27 cellular contexts compared by ENCODE assay signal in the genomic region with DNA sequence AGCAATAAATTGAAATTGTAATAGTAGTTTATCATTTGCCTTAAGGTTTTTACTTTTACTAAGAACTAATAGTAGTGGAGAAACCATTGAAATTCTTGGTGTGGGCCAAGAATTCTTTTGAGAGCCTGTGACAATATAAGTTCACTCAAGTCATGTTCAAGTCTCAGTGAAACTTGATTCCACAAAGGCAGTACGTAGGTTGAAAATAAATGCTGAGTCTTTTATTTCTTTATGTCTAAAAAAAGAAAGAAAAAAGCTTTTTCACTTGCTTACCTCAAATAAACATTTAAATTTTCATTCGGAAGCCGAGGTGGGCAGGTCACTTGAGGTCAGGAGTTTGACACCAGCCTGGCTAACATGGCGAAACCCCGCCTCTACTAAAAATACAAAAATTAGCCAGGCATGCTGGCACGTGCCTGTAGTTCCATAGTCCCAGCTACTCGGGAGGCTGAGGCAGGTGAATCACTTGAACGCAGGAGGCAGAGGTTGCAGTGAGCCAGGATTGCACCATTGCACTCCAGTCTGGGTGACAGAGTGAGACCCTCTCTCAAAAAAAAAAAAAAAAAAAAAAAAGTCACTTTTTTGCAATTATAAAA. TPM values are rescaled to one million over a fixed set of nuclear protein-coding genes. Genes with fewer than 3 reads are reported as not detected.
A peak's percentile ranks its signal among the peaks of the same experiment; 100 is the strongest.
DNase-seq lines count a peak whose midpoint lies in the region; ATAC-seq, FAIRE-seq and TF ChIP-seq lines count a peak whose summit lies in the region.
"Had no signal": no experiment of that assay in that cellular context is flagged by ENCODE, and none has a peak within 500 bp of the region (broad histone marks: within the 10 kb centered on the region; RNA-seq: fewer than 3 reads in every experiment).

No MANE protein-coding gene starts in this region.

- H3K79me2 ChIP-seq in HepG2 (ENCODE audit: insufficient read depth, low read length): no peaks in the 10 kb centered on the region

- no peaks in the 10 kb centered on the region for H4K20me1 ChIP-seq in HepG2 (ENCODE audit: insufficient read depth, low read length)

- no peak for FAIRE-seq in HepG2 (lab: Jason Lieb, UNC)
- FAIRE-seq: GM12891 had no signal

- TF ChIP-seq RAD21 in HepG2 (CRISPR knock-in tag; IDR thresholded peaks at IDR 0.05): no peak

- peak; percentile 22 for DNase-seq in NCI-H2171 treated with DMSO at 0.1 percent for 48 hours (lab: John Stamatoyannopoulos, UW)
- no peak for DNase-seq in NCI-H2171 (lab: John Stamatoyannopoulos, UW)
- no peak for DNase-seq in HepG2 (ENCODE audit: low spot score)
- DNase-seq in right lobe of liver: no peak
- DNase-seq in left lung: no peak
- DNase-seq in thyroid gland: peak; percentile 77 to 80
- no peak for DNase-seq in NCI-H2227 (lab: John Stamatoyannopoulos, UW; ENCODE audit: unreplicated experiment)
- DNase-seq: ACHN; Calu3; DMS79 treated with DMSO at 0.1 percent for 48 hours; GF-D8; GM23248; H7; IMR-90; NCI-H1092 treated with DMSO at 0.1 percent for 48 hours; NCI-H1436; NCI-H187; NCI-H2081 treated with DMSO at 0.1 percent for 48 hours; NCI-H446; NCI-H524 treated with DMSO at 0.1 percent for 48 hours; NCI-H774; NK-92 treated with Interleukin-12 subunit alpha and Interleukin-12 subunit beta, amount 100 ng/mL, for 24 hours; PC-3; SHP77 had no signal

- BruUV-seq in HepG2 (replicated peaks; lab: Mats Ljungman, UMichigan): no TSS peak

- H2AFZ ChIP-seq in HepG2 (ENCODE audit: low read length): no peak overlapping the region
- H2AFZ ChIP-seq: GM23248 had no signal

- POLR2A ChIA-PET in HepG2 (lab: Yijun Ruan, JAX): no interaction called here

- TF ChIP-seq POLR2A in HepG2 (IDR thresholded peaks at IDR 0.05; ENCODE audit: insufficient read depth in 1 of 2, low read depth in 2 of 2, low read length in 2 of 2): no peak
- TF ChIP-seq POLR2A in right lobe of liver (IDR thresholded peaks at IDR 0.05): no peak
- TF ChIP-seq POLR2A in thyroid gland (IDR thresholded peaks at IDR 0.05): no peak

- TF ChIP-seq EP300 in HepG2 (IDR thresholded peaks at IDR 0.05; ENCODE audit: low read depth in 2 of 2, low read length in 2 of 2) (no peak), HepG2 (CRISPR knock-in tag; IDR thresholded peaks at IDR 0.05; ENCODE audit: borderline replicate concordance) (no peak)

- H3K4me1 ChIP-seq in HepG2 (ENCODE audit: insufficient read depth, low read length): no peaks in the 10 kb centered on the region
- H3K4me1 ChIP-seq in right lobe of liver: no peaks in the 10 kb centered on the region
- H3K4me1 ChIP-seq in left lung: no peaks in the 10 kb centered on the region
- peaks cover 4 to 10% of the 10 kb centered on the region in 2 donors for H3K4me1 ChIP-seq in thyroid gland

- H3K4me3 ChIP-seq in HepG2 (replicated peaks in 1 of 3; ENCODE audit: insufficient read depth in 1 of 3, low read depth in 2 of 3, low read length in 3 of 3) (no peak overlapping the region), right lobe of liver (no peak overlapping the region), left lung (no peak overlapping the region), thyroid gland (replicated peaks in 1 of 3) (no peak overlapping the region)
- H3K4me3 ChIP-seq: GM23248 had no signal

- H3K9me3 ChIP-seq in HepG2 (ENCODE audit: low read length): no peaks in the 10 kb centered on the region
- no peaks in the 10 kb centered on the region for H3K9me3 ChIP-seq in right lobe of liver
- H3K9me3 ChIP-seq in left lung: no peaks in the 10 kb centered on the region
- no peaks in the 10 kb centered on the region for H3K9me3 ChIP-seq in thyroid gland

- CTCF ChIA-PET in HepG2 (lab: Yijun Ruan, JAX; ENCODE audit: low intra/inter-chr PET ratio, low total read pairs): no interaction called here

- no peak overlapping the region for H3K4me2 ChIP-seq in HepG2 (ENCODE audit: low read depth, low read length)

- in situ Hi-C loops in HepG2 (cut with HindIII; ENCODE audit: extremely low pct_ligation_motif_present, low pct_unique_long_range_greater_than_20kb): no loop called here

- WGBS in HepG2 (ENCODE audit: low lambda C conversion rate): 10% methylated on average over 8 of the region's 8 CpGs
- whole genome bisulfite sequencing in right lobe of liver (ENCODE audit: insufficient coverage, low coverage, low lambda C conversion rate, missing lambda C conversion rate): 67% methylated on average over 8 of the region's 8 CpGs
- 26 to 42% methylated on average over 8 of the region's 8 CpGs for WGBS in thyroid gland, 2 donors

- H3K27me3 ChIP-seq in HepG2 (ENCODE audit: control insufficient read depth in 1 of 2, insufficient read depth in 2 of 2, low read length in 2 of 2) (peaks cover 3 to 33% of the 10 kb centered on the region in 2 experiments; a peak in 4 of 5 replicates), right lobe of liver (no peaks in the 10 kb centered on the region), left lung (no peaks in the 10 kb centered on the region), thyroid gland (no peaks in the 10 kb centered on the region)

- H3K27ac ChIP-seq in HepG2 (ENCODE audit: extremely low read length, insufficient read depth, low read length) (no peak overlapping the region), right lobe of liver (no peak overlapping the region), left lung (no peak overlapping the region), thyroid gland (peak overlapping the region; percentile 11 to 74 (median 49))
- H3K27ac ChIP-seq: 22Rv1, GM23248 had no signal

- intact Hi-C loops in HepG2 (cut with micrococcal nuclease; ENCODE audit: unreplicated experiment): no loop called here
- intact Hi-C loops in right lobe of liver (cut with DNase I): no loop called here
- intact Hi-C loops in left lung (cut with DNase I): no loop called here
- intact Hi-C loops in thyroid gland (cut with DNase I): no loop called here

- TF ChIP-seq CTCF in HepG2 (CRISPR knock-in tag; IDR thresholded peaks at IDR 0.05) (no peak), right lobe of liver (IDR thresholded peaks at IDR 0.05) (no peak), left lung (IDR thresholded peaks at IDR 0.05) (no peak), thyroid gland (IDR thresholded peaks at IDR 0.05) (no peak)

- no peak overlapping the region for H3K9ac ChIP-seq in HepG2 (ENCODE audit: insufficient read depth, low read depth, low read length)
- H3K9ac ChIP-seq: GM23248 had no signal

- H3K36me3 ChIP-seq in HepG2 (replicated peaks in 1 of 2; ENCODE audit: control insufficient read depth in 1 of 2, insufficient read depth in 2 of 2, low read length in 2 of 2): no peaks in the 10 kb centered on the region
- no peaks in the 10 kb centered on the region for H3K36me3 ChIP-seq in right lobe of liver
- no peaks in the 10 kb centered on the region for H3K36me3 ChIP-seq in left lung
- H3K36me3 ChIP-seq in thyroid gland: no peaks in the 10 kb centered on the region

- ATAC-seq in HepG2 (no peak), right lobe of liver (no peak), left lung (peak; percentile 63), GM21619 (IDR thresholded peaks at IDR 0.05; ENCODE audit: unreplicated experiment) (no peak)
- ATAC-seq: PC-3 had no signal

TF ChIP-seq in HepG2, 621 proteins besides CTCF, POLR2A, EP300 and RAD21:
- TF ChIP-seq BHLHE40 (IDR thresholded peaks at IDR 0.05; ENCODE audit: low read length) (peak; percentile 68), KLF13 (CRISPR knock-in tag; IDR thresholded peaks at IDR 0.05) (no peak), MAFK (conservative IDR thresholded peaks at IDR 0.05 in 1 of 2, IDR thresholded peaks at IDR 0.05 in 1 of 2; ENCODE audit: low read length in 2 of 2) (peak; percentile 40 to 70; a peak in 3 of 4 replicates)

RNA-seq across cellular contexts. Expression of a gene that starts 57.8 kb away (rescaled TPM):
- total RNA-seq in HepG2 (2016; rRNA removed; fragmentation: Illumina TruSeq; extraction: Trizol): 159 and 160 TPM in 2 replicates
- 40.4 and 47.8 TPM in 2 replicates for total RNA-seq in HepG2 (2016; cell fraction: cytosol; rRNA removed; fragmentation: Illumina TruSeq; extraction: Trizol; ENCODE audit: low read depth)
- 132 and 155 TPM in 2 replicates for total RNA-seq in HepG2 (2016; cell fraction: insoluble cytoplasmic fraction; rRNA removed; fragmentation: Illumina TruSeq; extraction: Trizol)
- 73.6 and 76.0 TPM in 2 replicates for total RNA-seq in HepG2 (2016; cell fraction: membrane; rRNA removed; fragmentation: Illumina TruSeq; extraction: Trizol)
- 124 and 141 TPM in 2 replicates for total RNA-seq in HepG2 (2016; cell fraction: nucleus; rRNA removed; fragmentation: Illumina TruSeq; extraction: Trizol)
- 168 and 203 TPM in 2 replicates for polyA plus RNA-seq in HepG2 (2011; rRNA removed)
- 156 and 174 TPM in 2 replicates for polyA plus RNA-seq in HepG2 (2011; cell fraction: cytosol; rRNA removed)
- 553 and 648 TPM in 2 replicates for polyA plus RNA-seq in HepG2 (2011; cell fraction: nucleus; rRNA removed)
- 143 and 173 TPM in 2 replicates for polyA plus RNA-seq in HepG2 (2012)
- polyA plus RNA-seq in HepG2 (2016; cell fraction: cytosol; fragmentation: Illumina TruSeq; extraction: Trizol; ENCODE audit: low read depth): 31.7 and 32.2 TPM in 2 replicates
- 140 and 169 TPM in 2 replicates for polyA plus RNA-seq in HepG2 (2016; cell fraction: insoluble cytoplasmic fraction; fragmentation: Illumina TruSeq; extraction: Trizol; ENCODE audit: low read depth)
- polyA plus RNA-seq in HepG2 (2016; cell fraction: membrane; fragmentation: Illumina TruSeq; extraction: Trizol; ENCODE audit: low read depth): 55.0 and 56.1 TPM in 2 replicates
- 254 and 278 TPM in 2 replicates for polyA plus RNA-seq in HepG2 (2016; cell fraction: nucleus; fragmentation: Illumina TruSeq; extraction: Trizol; ENCODE audit: insufficient read depth, low read depth)
- 150 and 192 TPM in 2 replicates for polyA minus RNA-seq in HepG2 (2011; rRNA and poly(A)+ RNA removed; ENCODE audit: low replicate concordance)
- polyA minus RNA-seq in HepG2 (2011; cell fraction: cytosol; rRNA and poly(A)+ RNA removed): 74.9 and 79.5 TPM in 2 replicates
- polyA minus RNA-seq in HepG2 (2011; cell fraction: nucleus; rRNA and poly(A)+ RNA removed): 224 and 244 TPM in 2 replicates
- total RNA-seq in right lobe of liver: 10 to 100 TPM; 31.1 to 41.4 (median 36.5) TPM
- 10 to 100 TPM; 48.3 to 53.5 TPM for total RNA-seq in left lung
- total RNA-seq in thyroid gland: 100 to 1,000 TPM in 3 of 4 donors, 10 to 100 TPM in 1; 96.6 to 129 (median 113) TPM

Comparison
In these comparisons a context has a peak if more than half of its experiments do, and no peak if none do; other contexts are left out.
1. DNase-seq: peak in NCI-H2171 treated with DMSO at 0.1 percent for 48 hours (single experiment) and thyroid gland (2 of 2); none in NCI-H2171 (single experiment), HepG2 (single experiment), right lobe of liver (0 of 3), left lung (0 of 2) and NCI-H2227 (single experiment).
2. H3K27ac ChIP-seq: peak in thyroid gland (3 of 3); none in HepG2 (single experiment), right lobe of liver (0 of 3) and left lung (0 of 2).